8 cellular contexts compared by ENCODE assay signal in genomic region chr10:87200924-87201323, GRCh38.
A peak's percentile ranks its signal among the peaks of the same experiment; 100 is the strongest.
DNase-seq lines count a peak whose midpoint lies in the region; ATAC-seq and TF ChIP-seq lines count a peak whose summit lies in the region.
"Not testable (repeated sequence)": the region's sequence is repeated elsewhere in the genome, so short reads cannot be mapped to it uniquely, and the experiment has no call there.

No MANE protein-coding gene starts in this region.

- not testable (repeated sequence) for H3K4me3 ChIP-seq in choroid plexus epithelial cell (ENCODE audit: low read depth, low read length)

- DNase-seq in EL (peak; percentile 16), NAMALWA (ENCODE audit: low spot score) (peak; percentile 77), choroid plexus epithelial cell (ENCODE audit: low read depth) (peak; percentile 25), kidney tubule cell (ENCODE audit: low spot score) (peak; percentile 83)
- not testable (repeated sequence) for DNase-seq in stimulated activated naive CD8-positive, alpha-beta T cell treated with anti-CD3 and anti-CD28 coated beads, Interleukin-15, Interleukin-2, amounts not matched to agents 100 U/mL and 50 U/mL, for 24 hours

- TF ChIP-seq CTCF in choroid plexus epithelial cell (conservative IDR thresholded peaks at IDR 0.05; ENCODE audit: low read depth, low read length): not testable (repeated sequence)

- ATAC-seq in GM19467 (IDR thresholded peaks at IDR 0.05; ENCODE audit: unreplicated experiment) (peak; percentile 62), HG03066 (IDR thresholded peaks at IDR 0.05; ENCODE audit: low read depth, unreplicated experiment) (peak; percentile 65)
- ATAC-seq in activated CD4-positive, CD25-positive, alpha-beta regulatory T cell treated with anti-CD3 and anti-CD28 coated beads, Interleukin-2, amount 50 U/mL, for 24 hours: peak; percentile 79 to 86
- ATAC-seq in stimulated activated naive CD8-positive, alpha-beta T cell treated with anti-CD3 and anti-CD28 coated beads, Interleukin-15, Interleukin-2, amounts not matched to agents 100 U/mL and 50 U/mL, for 24 hours: peak; percentile 47
